13 cellular contexts compared by ENCODE assay signal in genomic region chr4:1359976-1360375, GRCh38.
"Had no signal": no experiment of that assay in that cellular context is flagged by ENCODE, and none has a peak within 500 bp of the region (broad histone marks: within the 10 kb centered on the region; RNA-seq: fewer than 3 reads in every experiment).

No MANE protein-coding gene starts in this region.

- H3K4me2 ChIP-seq: smooth muscle cell had no signal

- H3K4me3 ChIP-seq: dorsolateral prefrontal cortex, heart left ventricle, mucosa of descending colon, ovary, smooth muscle cell had no signal

- H3K9me3 ChIP-seq: heart left ventricle, mucosa of descending colon, ovary had no signal

- DNase-seq: cortex of kidney; dorsolateral prefrontal cortex; effector CD8-positive, alpha-beta T cell; heart left ventricle; hippocampal formation; kidney glomerular epithelial cell; mucosa of descending colon; naive thymus-derived CD8-positive, alpha-beta T cell; stimulated activated CD4-positive, alpha-beta T cell treated with anti-CD3 and anti-CD28 coated beads, Interleukin-2, amount 100 ng/mL, for 48 hours; stimulated activated naive CD4-positive, alpha-beta T cell treated with Interleukin-2 at 50 U/mL for 16 hours; trophoblast cell had no signal

- H3K27me3 ChIP-seq: dorsolateral prefrontal cortex, heart left ventricle, ovary had no signal

- H3K27ac ChIP-seq: dorsolateral prefrontal cortex had no signal

- H3K36me3 ChIP-seq: ovary had no signal
